ENCODE assay signal across 1 cellular context in the genomic region with DNA sequence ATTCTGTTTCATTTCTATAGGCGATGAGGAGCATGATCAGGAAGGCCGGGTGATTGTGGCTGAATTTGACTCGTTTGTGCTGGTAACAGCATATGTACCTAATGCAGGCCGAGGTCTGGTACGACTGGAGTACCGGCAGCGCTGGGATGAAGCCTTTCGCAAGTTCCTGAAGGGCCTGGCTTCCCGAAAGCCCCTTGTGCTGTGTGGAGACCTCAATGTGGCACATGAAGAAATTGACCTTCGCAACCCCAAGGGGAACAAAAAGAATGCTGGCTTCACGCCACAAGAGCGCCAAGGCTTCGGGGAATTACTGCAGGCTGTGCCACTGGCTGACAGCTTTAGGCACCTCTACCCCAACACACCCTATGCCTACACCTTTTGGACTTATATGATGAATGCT.
TF ChIP-seq lines count a peak whose summit lies in the region.

No MANE protein-coding gene starts in this region.

TF ChIP-seq in A549, 52 proteins besides CTCF, POLR2A, EP300 and RAD21:
- TF ChIP-seq EHF (CRISPR knock-in tag; IDR thresholded peaks at IDR 0.05) (no peak), FOSL2 (IDR thresholded peaks at IDR 0.05) (no peak), FOSL2 (CRISPR knock-in tag; IDR thresholded peaks at IDR 0.05) (no peak), POLR2AphosphoS2 (conservative IDR thresholded peaks at IDR 0.05; ENCODE audit: low read length) (no peak), ZC3H11A (IDR thresholded peaks at IDR 0.05) (no peak), TP53 (CRISPR knock-in tag; IDR thresholded peaks at IDR 0.05) (no peak), RFX5 (IDR thresholded peaks at IDR 0.05) (no peak), BHLHE40 (IDR thresholded peaks at IDR 0.05; ENCODE audit: low read depth, low read length) (no peak), EHMT2 (IDR thresholded peaks at IDR 0.05; ENCODE audit: low read depth) (no peak)
- TF ChIP-seq, protein P1, sequence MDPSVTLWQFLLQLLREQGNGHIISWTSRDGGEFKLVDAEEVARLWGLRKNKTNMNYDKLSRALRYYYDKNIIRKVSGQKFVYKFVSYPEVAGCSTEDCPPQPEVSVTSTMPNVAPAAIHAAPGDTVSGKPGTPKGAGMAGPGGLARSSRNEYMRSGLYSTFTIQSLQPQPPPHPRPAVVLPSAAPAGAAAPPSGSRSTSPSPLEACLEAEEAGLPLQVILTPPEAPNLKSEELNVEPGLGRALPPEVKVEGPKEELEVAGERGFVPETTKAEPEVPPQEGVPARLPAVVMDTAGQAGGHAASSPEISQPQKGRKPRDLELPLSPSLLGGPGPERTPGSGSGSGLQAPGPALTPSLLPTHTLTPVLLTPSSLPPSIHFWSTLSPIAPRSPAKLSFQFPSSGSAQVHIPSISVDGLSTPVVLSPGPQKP (IDR thresholded peaks at IDR 0.05; ENCODE audit: low read depth, low read length), result no peak
TF ChIP-seq in A549: peak in this region for 0.
